Comparison of ENCODE assay signal across 18 cellular contexts in the genomic region with DNA sequence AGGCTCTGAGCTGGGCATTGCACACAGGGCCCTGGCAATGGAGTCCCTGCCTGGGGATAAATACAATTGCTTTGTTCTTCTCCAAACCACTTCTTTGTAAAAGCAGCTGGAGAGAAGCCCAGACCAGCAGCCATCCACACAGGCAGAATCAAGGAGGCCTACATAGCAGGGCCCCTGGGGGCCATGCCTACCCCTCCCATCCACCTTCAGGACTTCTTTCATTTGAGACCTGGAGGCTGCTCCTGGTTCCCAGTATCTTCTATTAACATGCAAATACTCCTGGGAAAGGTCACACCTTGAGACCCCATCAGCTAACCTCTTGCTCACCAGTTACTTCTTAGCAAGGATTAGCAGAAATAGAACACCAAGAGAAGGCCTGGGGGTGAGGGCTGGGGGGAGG.
DNase-seq lines count a peak whose midpoint lies in the region; ATAC-seq and TF ChIP-seq lines count a peak whose summit lies in the region.
"Had no signal": no experiment of that assay in that cellular context is flagged by ENCODE, and none has a peak within 500 bp of the region (broad histone marks: within the 10 kb centered on the region; RNA-seq: fewer than 3 reads in every experiment).

No MANE protein-coding gene starts in this region.

- CTCF ChIA-PET in WTC11 (lab: Charles Lee): interaction anchor here (0.8 to 1.2 kb wide), 2 partner anchors 26 to 144 kb away, joined by 3 to 4 read pairs; no protein-coding TSS in a partner anchor

- no peaks in the 10 kb centered on the region for H3K9me3 ChIP-seq in smooth muscle cell (replicated peaks; ENCODE audit: low read depth)
- no peaks in the 10 kb centered on the region for H3K9me3 ChIP-seq in lower lobe of right lung
- H3K9me3 ChIP-seq: A549, gastrocnemius medialis had no signal

- H3K27ac ChIP-seq in smooth muscle cell (ENCODE audit: low read depth) (peak overlapping the region; percentile 46), lower lobe of right lung (no peak overlapping the region)
- H3K27ac ChIP-seq: A549, gastrocnemius medialis had no signal

- no peaks in the 10 kb centered on the region for H3K79me2 ChIP-seq in smooth muscle cell (ENCODE audit: low read depth)

- no peaks in the 10 kb centered on the region for H3K27me3 Mint-ChIP-seq in WTC11 (ENCODE audit: low read depth)
- H3K27me3 Mint-ChIP-seq: activated CD4-positive, alpha-beta memory T cell treated with anti-CD3 and anti-CD28 coated beads for 36 hours; type B pancreatic cell had no signal

- H3K27me3 ChIP-seq in smooth muscle cell (ENCODE audit: low read depth) (no peaks in the 10 kb centered on the region), lower lobe of right lung (ENCODE audit: low read depth) (no peaks in the 10 kb centered on the region)
- H3K27me3 ChIP-seq: gastrocnemius medialis had no signal

- H3K4me2 ChIP-seq in smooth muscle cell: no peak overlapping the region
- H3K4me2 ChIP-seq: A549 had no signal

- peaks cover 5% of the 10 kb centered on the region for H3F3A ChIP-seq in smooth muscle cell (ENCODE audit: low read depth)

- no peak overlapping the region for H3K27ac Mint-ChIP-seq in WTC11
- H3K27ac Mint-ChIP-seq: activated CD4-positive, alpha-beta memory T cell treated with anti-CD3 and anti-CD28 coated beads for 36 hours; activated T-cell treated with anti-CD3 and anti-CD28 coated beads, Interleukin-2, amount 50 U/mL, for 72 hours; type B pancreatic cell had no signal

- no peaks in the 10 kb centered on the region for H3K36me3 Mint-ChIP-seq in WTC11
- H3K36me3 Mint-ChIP-seq: activated CD4-positive, alpha-beta memory T cell treated with anti-CD3 and anti-CD28 coated beads for 36 hours; type B pancreatic cell had no signal

- no peak overlapping the region for H3K9ac ChIP-seq in smooth muscle cell (ENCODE audit: low read depth)

- intact Hi-C loops in lower lobe of right lung (cut with DNase I): no loop called here

- peaks cover 46% of the 10 kb centered on the region for H3K4me1 Mint-ChIP-seq in WTC11

- TF ChIP-seq CTCF in WTC11 (IDR thresholded peaks at IDR 0.05) (no peak), smooth muscle cell (IDR thresholded peaks at IDR 0.05; ENCODE audit: borderline replicate concordance, insufficient read depth, poor library complexity, severe bottlenecking) (no peak), lower lobe of right lung (IDR thresholded peaks at IDR 0.05) (no peak)

- H3K36me3 ChIP-seq in smooth muscle cell (ENCODE audit: low read depth) (no peaks in the 10 kb centered on the region), lower lobe of right lung (no peaks in the 10 kb centered on the region)
- H3K36me3 ChIP-seq: gastrocnemius medialis had no signal

- H2AFZ ChIP-seq in smooth muscle cell (ENCODE audit: low read depth): peak overlapping the region; percentile 31

- DNase-seq in NCI-H1105 treated with DMSO at 0.1 percent for 48 hours (lab: John Stamatoyannopoulos, UW) (peak; percentile 25), NCI-H1105 (lab: John Stamatoyannopoulos, UW) (no peak), WTC11 (ENCODE audit: low spot score) (peak; percentile 18), iPS DF 19.7 (ENCODE audit: low read depth, low spot score) (peak; percentile 64), smooth muscle cell (lab: John Stamatoyannopoulos, UW; ENCODE audit: unreplicated experiment) (no peak), lower lobe of right lung (no peak)
- DNase-seq: activated CD4-positive, alpha-beta memory T cell treated with anti-CD3 and anti-CD28 coated beads for 36 hours; activated T-cell treated with anti-CD3 and anti-CD28 coated beads, Interleukin-2, amount 50 U/mL, for 72 hours; cerebellar nuclear complex; gastrocnemius medialis; IMR-90; islet precursor cell had no signal

- H3K4me3 ChIP-seq in smooth muscle cell (no peak overlapping the region), lower lobe of right lung (no peak overlapping the region)
- H3K4me3 ChIP-seq: A549, gastrocnemius medialis, skin epidermis had no signal

- POLR2A ChIA-PET in WTC11 (lab: Charles Lee): no interaction called here

- no peaks in the 10 kb centered on the region for H3K9me3 Mint-ChIP-seq in WTC11
- H3K9me3 Mint-ChIP-seq: activated CD4-positive, alpha-beta memory T cell treated with anti-CD3 and anti-CD28 coated beads for 36 hours; type B pancreatic cell had no signal

- H4K20me1 ChIP-seq in smooth muscle cell (ENCODE audit: low read depth): no peaks in the 10 kb centered on the region

- ATAC-seq in WTC11 (peak; percentile 89), HG03097 (IDR thresholded peaks at IDR 0.05; ENCODE audit: low FRiP score, unreplicated experiment) (no peak), lower lobe of right lung (no peak), HG02588 (IDR thresholded peaks at IDR 0.05; ENCODE audit: unreplicated experiment) (no peak)
- ATAC-seq: A549; activated T-cell treated with anti-CD3 and anti-CD28 coated beads, Interleukin-2, amount 50 U/mL, for 72 hours; gastrocnemius medialis; SK-N-SH treated with all-trans-retinoic acid at 6 μM for 48 hours had no signal

- H3K4me1 ChIP-seq in smooth muscle cell (ENCODE audit: low read depth): peaks cover 54% of the 10 kb centered on the region
- no peaks in the 10 kb centered on the region for H3K4me1 ChIP-seq in lower lobe of right lung
- H3K4me1 ChIP-seq: A549 had no signal

- H3K4me3 Mint-ChIP-seq in WTC11: no peak overlapping the region
- H3K4me3 Mint-ChIP-seq: activated CD4-positive, alpha-beta memory T cell treated with anti-CD3 and anti-CD28 coated beads for 36 hours; activated T-cell treated with anti-CD3 and anti-CD28 coated beads, Interleukin-2, amount 50 U/mL, for 72 hours had no signal

TF ChIP-seq in WTC11, 78 proteins besides CTCF, POLR2A, EP300 and RAD21:
- TF ChIP-seq TEAD4 (CRISPR knock-in tag; IDR thresholded peaks at IDR 0.05) (no peak), ETV6 (CRISPR knock-in tag; IDR thresholded peaks at IDR 0.05) (0 out of 2 replicates have a peak, but pooled peaks have one; percentile 25), ZNF512 (CRISPR knock-in tag; IDR thresholded peaks at IDR 0.05; ENCODE audit: borderline replicate concordance) (no peak), RELA (CRISPR knock-in tag; IDR thresholded peaks at IDR 0.05; ENCODE audit: borderline replicate concordance) (no peak)
- TF ChIP-seq, protein P1, sequence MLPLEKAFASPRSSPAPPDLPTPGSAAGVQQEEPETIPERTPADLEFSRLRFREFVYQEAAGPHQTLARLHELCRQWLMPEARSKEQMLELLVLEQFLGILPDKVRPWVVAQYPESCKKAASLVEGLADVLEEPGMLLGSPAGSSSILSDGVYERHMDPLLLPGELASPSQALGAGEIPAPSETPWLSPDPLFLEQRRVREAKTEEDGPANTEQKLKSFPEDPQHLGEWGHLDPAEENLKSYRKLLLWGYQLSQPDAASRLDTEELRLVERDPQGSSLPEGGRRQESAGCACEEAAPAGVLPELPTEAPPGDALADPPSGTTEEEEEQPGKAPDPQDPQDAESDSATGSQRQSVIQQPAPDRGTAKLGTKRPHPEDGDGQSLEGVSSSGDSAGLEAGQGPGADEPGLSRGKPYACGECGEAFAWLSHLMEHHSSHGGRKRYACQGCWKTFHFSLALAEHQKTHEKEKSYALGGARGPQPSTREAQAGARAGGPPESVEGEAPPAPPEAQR (CRISPR knock-in tag; IDR thresholded peaks at IDR 0.05): 0 out of 2 replicates have a peak, but pooled peaks have one; percentile 47
- TF ChIP-seq, protein P2, sequence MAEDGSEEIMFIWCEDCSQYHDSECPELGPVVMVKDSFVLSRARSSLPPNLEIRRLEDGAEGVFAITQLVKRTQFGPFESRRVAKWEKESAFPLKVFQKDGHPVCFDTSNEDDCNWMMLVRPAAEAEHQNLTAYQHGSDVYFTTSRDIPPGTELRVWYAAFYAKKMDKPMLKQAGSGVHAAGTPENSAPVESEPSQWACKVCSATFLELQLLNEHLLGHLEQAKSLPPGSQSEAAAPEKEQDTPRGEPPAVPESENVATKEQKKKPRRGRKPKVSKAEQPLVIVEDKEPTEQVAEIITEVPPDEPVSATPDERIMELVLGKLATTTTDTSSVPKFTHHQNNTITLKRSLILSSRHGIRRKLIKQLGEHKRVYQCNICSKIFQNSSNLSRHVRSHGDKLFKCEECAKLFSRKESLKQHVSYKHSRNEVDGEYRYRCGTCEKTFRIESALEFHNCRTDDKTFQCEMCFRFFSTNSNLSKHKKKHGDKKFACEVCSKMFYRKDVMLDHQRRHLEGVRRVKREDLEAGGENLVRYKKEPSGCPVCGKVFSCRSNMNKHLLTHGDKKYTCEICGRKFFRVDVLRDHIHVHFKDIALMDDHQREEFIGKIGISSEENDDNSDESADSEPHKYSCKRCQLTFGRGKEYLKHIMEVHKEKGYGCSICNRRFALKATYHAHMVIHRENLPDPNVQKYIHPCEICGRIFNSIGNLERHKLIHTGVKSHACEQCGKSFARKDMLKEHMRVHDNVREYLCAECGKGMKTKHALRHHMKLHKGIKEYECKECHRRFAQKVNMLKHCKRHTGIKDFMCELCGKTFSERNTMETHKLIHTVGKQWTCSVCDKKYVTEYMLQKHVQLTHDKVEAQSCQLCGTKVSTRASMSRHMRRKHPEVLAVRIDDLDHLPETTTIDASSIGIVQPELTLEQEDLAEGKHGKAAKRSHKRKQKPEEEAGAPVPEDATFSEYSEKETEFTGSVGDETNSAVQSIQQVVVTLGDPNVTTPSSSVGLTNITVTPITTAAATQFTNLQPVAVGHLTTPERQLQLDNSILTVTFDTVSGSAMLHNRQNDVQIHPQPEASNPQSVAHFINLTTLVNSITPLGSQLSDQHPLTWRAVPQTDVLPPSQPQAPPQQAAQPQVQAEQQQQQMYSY (CRISPR knock-in tag; IDR thresholded peaks at IDR 0.05): no peak
TF ChIP-seq in WTC11: peak in this region for 2.

Comparison
In these comparisons a context has a peak if more than half of its experiments do, and no peak if none do; other contexts are left out.
1. DNase-seq: peak in NCI-H1105 treated with DMSO at 0.1 percent for 48 hours (single experiment), WTC11 (single experiment) and iPS DF 19.7 (single experiment); none in NCI-H1105 (single experiment), smooth muscle cell (single experiment) and lower lobe of right lung (single experiment).